Comparison of ENCODE assay signal across 28 cellular contexts in the genomic region with DNA sequence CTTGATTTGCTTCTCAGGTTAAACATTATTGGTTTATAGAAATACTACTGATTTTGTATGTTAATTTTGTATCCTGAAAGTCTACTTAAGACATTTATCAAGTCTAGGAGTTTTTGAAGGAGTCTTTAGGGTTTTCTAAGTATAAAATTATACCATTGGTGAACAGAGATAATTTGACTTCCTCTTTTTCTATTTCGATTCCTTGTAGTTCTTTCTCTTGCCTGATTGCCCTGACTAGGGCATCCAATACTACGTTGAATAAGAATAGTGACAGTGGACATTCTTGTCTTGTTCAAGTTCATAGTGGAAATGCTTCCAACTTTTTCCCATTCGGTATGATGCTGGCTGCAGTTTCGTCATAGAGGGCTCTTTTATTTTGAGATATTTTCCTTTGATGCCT.
"Had no signal": no experiment of that assay in that cellular context is flagged by ENCODE, and none has a peak within 500 bp of the region (broad histone marks: within the 10 kb centered on the region; RNA-seq: fewer than 3 reads in every experiment).

No MANE protein-coding gene starts in this region.

- H3K36me3 ChIP-seq: esophagus muscularis mucosa, gastroesophageal sphincter, heart left ventricle, neutrophil, pancreas, right lobe of liver, suprapubic skin, transverse colon, upper lobe of right lung, uterus had no signal

- H3K27me3 ChIP-seq: esophagus muscularis mucosa, foreskin keratinocyte, gastroesophageal sphincter, heart left ventricle, hepatocyte, neutrophil, pancreas, right lobe of liver, suprapubic skin, transverse colon, upper lobe of right lung, uterus had no signal

- H3K4me1 ChIP-seq: esophagus muscularis mucosa, foreskin keratinocyte, gastroesophageal sphincter, heart left ventricle, pancreas, right lobe of liver, suprapubic skin, transverse colon, upper lobe of right lung, uterus had no signal

- FAIRE-seq: endothelial cell of umbilical vein, kidney, pancreas, small intestine had no signal

- H3K27ac ChIP-seq: esophagus muscularis mucosa, foreskin keratinocyte, gastroesophageal sphincter, heart left ventricle, hepatocyte, neutrophil, pancreas, right lobe of liver, suprapubic skin, transverse colon, upper lobe of right lung, uterus had no signal

- H3K4me3 ChIP-seq: esophagus muscularis mucosa, gastroesophageal sphincter, heart left ventricle, hepatocyte, mucosa of descending colon, pancreas, right lobe of liver, suprapubic skin, transverse colon, upper lobe of right lung, uterus had no signal

- ATAC-seq: foreskin keratinocyte; gastroesophageal sphincter; heart left ventricle; left lobe of liver; mucosa of descending colon; natural killer cell treated with Interleukin-12 subunit alpha and Interleukin-12 subunit beta and Interleukin-15 and Interleukin-18, amount 100 ng/mL, for 72 hours; pancreas; right lobe of liver; stimulated activated naive CD8-positive, alpha-beta T cell treated with anti-CD3 and anti-CD28 coated beads, Interleukin-15, amount 100 ng/mL, for 72 hours; upper lobe of right lung had no signal

- DNase-seq: dermis blood vessel endothelial cell; effector memory CD4-positive, alpha-beta T cell; foreskin keratinocyte; heart left ventricle; kidney; mesenchymal stem cell; mucosa of descending colon; naive B cell; pancreas; right lobe of liver; small intestine; stimulated activated CD4-positive, alpha-beta T cell treated with anti-CD3 and anti-CD28 coated beads, Interleukin-12 subunit alpha, Interleukin-12 subunit beta, amount 100 ng/mL, for 4 hours; stimulated activated CD4-positive, alpha-beta T cell treated with anti-CD3 and anti-CD28 coated beads, Interleukin-1b, Interleukin-23, amount 100 ng/mL, for 48 hours; stimulated activated CD4-positive, alpha-beta T cell treated with anti-CD3 and anti-CD28 coated beads, Interleukin-4, amount 100 ng/mL, for 1 hour; stimulated activated CD8-positive, alpha-beta memory T cell treated with anti-CD3 and anti-CD28 coated beads, Interleukin-4, amount 100 ng/mL, for 48 hours; stimulated activated naive CD4-positive, alpha-beta T cell; stimulated activated naive CD8-positive, alpha-beta T cell treated with anti-CD3 and anti-CD28 coated beads, Interleukin-15, amount 100 ng/mL, for 72 hours; transverse colon; upper lobe of right lung; uterus had no signal

- H3K9me3 ChIP-seq: esophagus muscularis mucosa, gastroesophageal sphincter, heart left ventricle, mucosa of descending colon, neutrophil, pancreas, right lobe of liver, suprapubic skin, transverse colon, upper lobe of right lung, uterus had no signal
